21 cellular contexts compared by ENCODE assay signal in the genomic region with DNA sequence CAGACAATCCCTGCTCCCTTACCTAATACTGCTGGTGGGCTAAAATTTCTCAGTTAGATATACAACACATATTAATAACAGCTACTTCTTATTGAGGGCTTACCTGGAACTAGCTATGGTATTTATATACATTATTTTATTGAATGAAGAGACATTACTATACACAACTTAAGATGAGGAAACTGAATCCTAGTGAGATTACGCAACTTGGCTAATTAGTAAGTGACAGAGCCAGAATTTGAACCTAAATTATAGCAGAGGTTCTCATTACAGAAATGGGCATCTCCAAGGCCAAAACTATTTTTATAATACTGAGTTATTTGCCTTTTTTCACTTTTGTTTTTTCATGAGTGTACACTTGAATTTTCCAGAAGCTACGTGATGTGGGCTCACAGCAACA.
"Had no signal": no experiment of that assay in that cellular context is flagged by ENCODE, and none has a peak within 500 bp of the region (broad histone marks: within the 10 kb centered on the region; RNA-seq: fewer than 3 reads in every experiment).

No MANE protein-coding gene starts in this region.

- H3K9me3 ChIP-seq: heart right ventricle, psoas muscle, sigmoid colon, thoracic aorta, transverse colon had no signal

- H3K9ac ChIP-seq: parathyroid adenoma had no signal

- H3K27ac ChIP-seq: heart right ventricle, parathyroid adenoma, psoas muscle, sigmoid colon, skin epidermis, thoracic aorta, transverse colon had no signal

- H3K4me1 ChIP-seq: parathyroid adenoma, psoas muscle, sigmoid colon, transverse colon had no signal

- FAIRE-seq: endometrium, frontal cortex had no signal

- H3K4me3 ChIP-seq: heart right ventricle, psoas muscle, sigmoid colon, skin epidermis, thoracic aorta, transverse colon had no signal

- H3K79me2 ChIP-seq: parathyroid adenoma had no signal

- DNase-seq: effector memory CD4-positive, alpha-beta T cell; heart right ventricle; hypothalamus; islet precursor cell; mammary epithelial cell; naive thymus-derived CD4-positive, alpha-beta T cell; nephron progenitor cell; psoas muscle; sigmoid colon; stimulated activated CD4-positive, alpha-beta T cell treated with anti-CD3 and anti-CD28 coated beads, Interleukin-2, amount 100 ng/mL, for 24 hours; stimulated activated CD4-positive, alpha-beta T cell treated with anti-CD3 and anti-CD28 coated beads, Interleukin-4, amount 100 ng/mL, for 4 hours; stimulated activated naive B cell treated with anti-CD40 and anti-IgM and Interleukin-4, amounts not matched to agents 10 μg/mL and 1 μg/mL and 100 μg/mL, for 72 hours; stimulated activated naive CD8-positive, alpha-beta T cell treated with anti-CD3 and anti-CD28 coated beads, Interleukin-15, amount 100 ng/mL, for 72 hours; transverse colon had no signal

- H2AFZ ChIP-seq: parathyroid adenoma had no signal

- H3K36me3 ChIP-seq: heart right ventricle, sigmoid colon, thoracic aorta, transverse colon had no signal

- ATAC-seq: esophagus mucosa; heart right ventricle; left lobe of liver; naive thymus-derived CD4-positive, alpha-beta T cell; psoas muscle; stimulated activated naive B cell treated with anti-CD40 and anti-IgM and Interleukin-4, amounts not matched to agents 10 μg/mL and 1 μg/mL and 100 μg/mL, for 72 hours; stimulated activated naive CD8-positive, alpha-beta T cell treated with anti-CD3 and anti-CD28 coated beads, Interleukin-15, amount 100 ng/mL, for 72 hours had no signal

- H3K27me3 ChIP-seq: sigmoid colon had no signal
